21 cellular contexts compared by ENCODE assay signal in the genomic region with DNA sequence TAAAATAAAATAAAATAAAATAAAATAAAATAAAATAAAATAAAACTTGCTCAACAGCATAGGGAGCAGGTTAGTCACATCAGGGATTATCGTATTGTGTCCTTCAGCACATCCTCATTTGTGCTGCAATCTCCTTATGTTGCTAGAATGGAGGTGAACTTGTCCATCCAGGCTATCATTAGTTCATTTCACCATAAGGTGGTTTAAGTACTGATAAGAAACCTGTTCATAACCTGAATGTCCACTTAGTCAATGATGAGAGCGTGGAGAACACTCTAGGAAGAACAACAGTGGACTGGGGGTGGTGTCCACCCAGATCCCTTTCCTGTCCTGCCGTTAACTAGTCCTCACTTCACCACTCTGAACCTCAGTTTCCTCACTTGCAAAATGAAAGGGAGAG. TPM values are rescaled to one million over a fixed set of nuclear protein-coding genes. Genes with fewer than 3 reads are reported as not detected.
DNase-seq lines count a peak whose midpoint lies in the region; ATAC-seq, FAIRE-seq and TF ChIP-seq lines count a peak whose summit lies in the region.
"Had no signal": no experiment of that assay in that cellular context is flagged by ENCODE, and none has a peak within 500 bp of the region (broad histone marks: within the 10 kb centered on the region; RNA-seq: fewer than 3 reads in every experiment).

No MANE protein-coding gene starts in this region.

- TF ChIP-seq POLR2A in HCT116 (IDR thresholded peaks at IDR 0.05; ENCODE audit: borderline replicate concordance, extremely low read depth, insufficient read depth, insufficient read length) = no peak

- H3K4me2 ChIP-seq in HCT116 (ENCODE audit: low read length) (peak overlapping the region; percentile 50; the same call in 1 of the 2 replicates), keratinocyte (ENCODE audit: control insufficient read depth, extremely low read depth, insufficient read depth, low read depth, low read length) (no peak overlapping the region)

- no peaks in the 10 kb centered on the region for H3K9me1 ChIP-seq in keratinocyte (ENCODE audit: control insufficient read depth, extremely low read depth, insufficient read depth, low read length)

- RAD21 ChIA-PET in HCT116 (lab: Charles Lee; ENCODE audit: low non-redundant PET in 1 of 2, low total read pairs in 2 of 2, uncharacterized antibody in 2 of 2, unreplicated experiment in 2 of 2) = no interaction called here

- no peak for TF ChIP-seq RAD21 in HCT116 (IDR thresholded peaks at IDR 0.05; ENCODE audit: low read depth)

- no peak for TF ChIP-seq CTCF in HCT116 (IDR thresholded peaks at IDR 0.05 in 2 of 3, conservative IDR thresholded peaks at IDR 0.05 in 1 of 3; ENCODE audit: borderline replicate concordance in 1 of 3, insufficient read depth in 1 of 3, low read depth in 2 of 3, low read length in 2 of 3)
- TF ChIP-seq CTCF in RWPE2 (IDR thresholded peaks at IDR 0.05; ENCODE audit: poor library complexity, severe bottlenecking) = no peak
- no peak for TF ChIP-seq CTCF in keratinocyte (optimal IDR thresholded peaks at IDR 0.05 in 1 of 3, IDR thresholded peaks at IDR 0.05 in 1 of 3, conservative IDR thresholded peaks at IDR 0.05 in 1 of 3; ENCODE audit: extremely low read depth in 1 of 3, insufficient read depth in 2 of 3, low read length in 3 of 3)
- TF ChIP-seq CTCF in upper lobe of right lung (IDR thresholded peaks at IDR 0.05) = no peak

- POLR2A ChIA-PET in HCT116 (lab: Charles Lee) = no interaction called here

- H3K36me3 ChIP-seq in HCT116 (ENCODE audit: control insufficient read depth in 1 of 2, insufficient read depth in 2 of 2, low read length in 2 of 2) (no peaks in the 10 kb centered on the region), RWPE2 (ENCODE audit: low read depth) (no peaks in the 10 kb centered on the region), keratinocyte (ENCODE audit: control insufficient read depth in 2 of 2, extremely low read depth in 1 of 2, insufficient read depth in 2 of 2, low read length in 2 of 2) (no peaks in the 10 kb centered on the region), upper lobe of right lung (no peaks in the 10 kb centered on the region)
- H3K36me3 ChIP-seq: MG63 had no signal

- no peaks in the 10 kb centered on the region for H3K9me2 ChIP-seq in HCT116 (ENCODE audit: insufficient read depth)

- H3K27me3 ChIP-seq in HCT116 (ENCODE audit: insufficient read depth, low read length) (peaks cover 5% of the 10 kb centered on the region; the same call in 1 of the 2 replicates), RWPE2 (ENCODE audit: insufficient read depth, poor library complexity, severe bottlenecking) (no peaks in the 10 kb centered on the region), keratinocyte (ENCODE audit: control insufficient read depth, extremely low read depth, insufficient read depth, low read length) (peaks cover 3% of the 10 kb centered on the region), upper lobe of right lung (no peaks in the 10 kb centered on the region)
- H3K27me3 ChIP-seq: BLaER1 treated with 17β-estradiol and CSF1 and Interleukin-3, amounts not matched to agents 10 nM and 100 nM; MG63 had no signal

- CTCF ChIA-PET in HCT116 (lab: Charles Lee) = no interaction called here

- no peak overlapping the region for H2AFZ ChIP-seq in HCT116 (ENCODE audit: low read depth, low read length, poor library complexity, severe bottlenecking)
- no peak overlapping the region for H2AFZ ChIP-seq in keratinocyte (ENCODE audit: control insufficient read depth, low read length)

- H4K20me1 ChIP-seq in HCT116 (ENCODE audit: insufficient read depth) = no peaks in the 10 kb centered on the region
- H4K20me1 ChIP-seq in keratinocyte (ENCODE audit: control insufficient read depth, extremely low read depth, insufficient read depth, low read length) = no peaks in the 10 kb centered on the region
- H4K20me1 ChIP-seq: BLaER1 treated with 17β-estradiol and CSF1 and Interleukin-3, amounts not matched to agents 10 nM and 100 nM had no signal

- dilution Hi-C loops in keratinocyte (cut with MboI; ENCODE audit: extremely low pct_ligation_motif_present, low sequenced_read_pairs) = no loop called here

- H3K79me2 ChIP-seq in HCT116 (ENCODE audit: insufficient read depth, low read length) (no peaks in the 10 kb centered on the region), keratinocyte (ENCODE audit: control insufficient read depth, insufficient read depth, low read length) (no peaks in the 10 kb centered on the region)

- H3K27ac ChIP-seq in HCT116 (ENCODE audit: low read depth, low read length) (no peak overlapping the region), RWPE2 (ENCODE audit: poor library complexity, severe bottlenecking) (peak overlapping the region; percentile 59), keratinocyte (ENCODE audit: control insufficient read depth, insufficient read depth, low read length) (no peak overlapping the region), upper lobe of right lung (peak overlapping the region; percentile 7)

- intact Hi-C loops in HCT116 (cut with micrococcal nuclease) = no loop called here
- intact Hi-C loops in upper lobe of right lung (cut with DNase I) = no loop called here

- H3K4me3 ChIP-seq in HCT116 (replicated peaks in 1 of 2; ENCODE audit: low read depth in 1 of 2, low read length in 2 of 2) = no peak overlapping the region
- no peak overlapping the region for H3K4me3 ChIP-seq in RWPE2 (ENCODE audit: severe bottlenecking)
- H3K4me3 ChIP-seq in keratinocyte (ENCODE audit: control insufficient read depth in 2 of 3, extremely low read depth in 1 of 3, insufficient read depth in 2 of 3, low read depth in 1 of 3, low read length in 3 of 3) = no peak overlapping the region
- no peak overlapping the region for H3K4me3 ChIP-seq in upper lobe of right lung
- H3K4me3 ChIP-seq: BLaER1 treated with 17β-estradiol and CSF1 and Interleukin-3, amounts not matched to agents 10 nM and 100 nM; MG63 had no signal

- ATAC-seq in HCT116 = no peak
- no peak for ATAC-seq in RWPE2 (ENCODE audit: low read depth)
- no peak for ATAC-seq in upper lobe of right lung
- ATAC-seq in HG02571 (IDR thresholded peaks at IDR 0.05; ENCODE audit: unreplicated experiment) = no peak
- ATAC-seq: CD8-positive, alpha-beta T cell had no signal

- H3K4me1 ChIP-seq in HCT116 (ENCODE audit: control insufficient read depth in 1 of 2, insufficient read depth in 2 of 2, low read length in 2 of 2) (peaks cover 18 to 31% of the 10 kb centered on the region in 2 experiments; a peak in 3 of 4 replicates), RWPE2 (ENCODE audit: insufficient read depth, poor library complexity, severe bottlenecking) (peaks cover 38% of the 10 kb centered on the region), keratinocyte (ENCODE audit: control insufficient read depth, extremely low read depth, insufficient read depth, low read length) (peaks cover 42% of the 10 kb centered on the region), upper lobe of right lung (peaks cover 12% of the 10 kb centered on the region)

- peak; percentile 9 for FAIRE-seq in keratinocyte (lab: Jason Lieb, UNC)
- FAIRE-seq: GM12891, GM18507, H1 had no signal

- no peaks in the 10 kb centered on the region for H3K9me3 ChIP-seq in HCT116 (ENCODE audit: control insufficient read depth in 1 of 2, insufficient read depth in 1 of 2, low read depth in 1 of 2, low read length in 2 of 2)
- H3K9me3 ChIP-seq in RWPE2 (ENCODE audit: severe bottlenecking) = no peaks in the 10 kb centered on the region
- no peaks in the 10 kb centered on the region for H3K9me3 ChIP-seq in keratinocyte (ENCODE audit: control insufficient read depth, low read depth, low read length)
- no peaks in the 10 kb centered on the region for H3K9me3 ChIP-seq in upper lobe of right lung
- H3K9me3 ChIP-seq: MG63 had no signal

- DNase-seq in HCT116 (ENCODE audit: low read depth, low spot score) (no peak), RWPE2 (ENCODE audit: low spot score) (no peak), keratinocyte (ENCODE audit: low read depth, low spot score) (no peak), upper lobe of right lung (no peak), NCI-H510A (lab: John Stamatoyannopoulos, UW) (no peak), midbrain (lab: John Stamatoyannopoulos, UW) (no peak)
- DNase-seq: CD8-positive, alpha-beta T cell; MG63; NCI-H1092 treated with DMSO at 0.1 percent for 48 hours; NCI-H146; NCI-H2081; NCI-H2171; NCI-H526; SHP77 had no signal

- H3K9ac ChIP-seq in HCT116 (ENCODE audit: low read length) = no peak overlapping the region
- no peak overlapping the region for H3K9ac ChIP-seq in keratinocyte (ENCODE audit: control insufficient read depth, extremely low read depth, insufficient read depth, low read length)
- H3K9ac ChIP-seq: BLaER1 treated with 17β-estradiol and CSF1 and Interleukin-3, amounts not matched to agents 10 nM and 100 nM had no signal

- no TSS peak for BruUV-seq in HCT116 (replicated peaks; lab: Mats Ljungman, UMichigan)

TF ChIP-seq in HCT116, 20 proteins besides CTCF, POLR2A, EP300 and RAD21 (continues in another document):
- TF ChIP-seq, protein P1, sequence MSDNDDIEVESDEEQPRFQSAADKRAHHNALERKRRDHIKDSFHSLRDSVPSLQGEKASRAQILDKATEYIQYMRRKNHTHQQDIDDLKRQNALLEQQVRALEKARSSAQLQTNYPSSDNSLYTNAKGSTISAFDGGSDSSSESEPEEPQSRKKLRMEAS (IDR thresholded peaks at IDR 0.05) = no peak
- TF ChIP-seq ZNF274 (IDR thresholded peaks at IDR 0.05; ENCODE audit: low read depth, low read length) (no peak), SP1 (IDR thresholded peaks at IDR 0.05; ENCODE audit: low read depth) (no peak), JUND (IDR thresholded peaks at IDR 0.05) (no peak)

RNA-seq across cellular contexts. Expression of a gene that starts 21.9 kb away (rescaled TPM):
- total RNA-seq in HCT116 (2021; ENCODE audit: unreplicated experiment) (0.15 TPM), upper lobe of right lung (7.6 TPM)
- polyA plus RNA-seq in HCT116 (2012) = 0.04 TPM in 1 of 2 replicates, not detected in the other
- polyA plus RNA-seq in keratinocyte = 1.9 to 5.0 TPM (median 3.3 TPM) in 3 replicates
- polyA plus RNA-seq in keratinocyte (2011; ENCODE audit: low read depth) = 8.8 TPM
- polyA plus RNA-seq in keratinocyte (2011; cell fraction: cytosol; rRNA removed) = 1.1 and 2.9 TPM in 2 replicates
- polyA plus RNA-seq in keratinocyte (2011; cell fraction: nucleus; rRNA removed) = 8.6 and 10.2 TPM in 2 replicates
- 1.2 and 18.4 TPM in 2 replicates for polyA plus RNA-seq in keratinocyte (2012; ENCODE audit: low replicate concordance)
- 1.9 to 3.0 TPM in 2 of 3 replicates, not detected in the other for polyA minus RNA-seq in keratinocyte
- 3.3 TPM for polyA minus RNA-seq in keratinocyte (2011; cell fraction: cytosol; rRNA and poly(A)+ RNA removed)
- polyA minus RNA-seq in keratinocyte (2011; cell fraction: nucleus; rRNA and poly(A)+ RNA removed) = 4.9 and 6.3 TPM in 2 replicates
- total RNA-seq: CD8-positive, alpha-beta T cell; G401; H1; LHCN-M2 had no signal
- polyA plus RNA-seq: H1 had no signal

Comparison
In these comparisons a context has a peak if more than half of its experiments do, and no peak if none do; other contexts are left out.
1. H3K27ac ChIP-seq: peak in RWPE2 (single experiment) and upper lobe of right lung (single experiment); none in HCT116 (single experiment) and keratinocyte (single experiment).